In genomic region chrX:132738951-132739350, GRCh38 we compare ENCODE assay signal across 19 cellular contexts.
"Had no signal": no experiment of that assay in that cellular context is flagged by ENCODE, and none has a peak within 500 bp of the region (broad histone marks: within the 10 kb centered on the region; RNA-seq: fewer than 3 reads in every experiment).

No MANE protein-coding gene starts in this region.

- H3K4me3 ChIP-seq: esophagus muscularis mucosa, gastroesophageal sphincter, lung, testis, tibial nerve had no signal

- ATAC-seq: effector memory CD8-positive, alpha-beta T cell; gastroesophageal sphincter; left ventricle myocardium superior; naive thymus-derived CD4-positive, alpha-beta T cell; sciatic nerve; stimulated activated naive B cell treated with anti-CD40 and anti-IgM and Interleukin-4, amounts not matched to agents 10 μg/mL and 1 μg/mL and 100 μg/mL, for 72 hours; stimulated activated naive CD8-positive, alpha-beta T cell treated with anti-CD3 and anti-CD28 coated beads, Interleukin-15, amount 100 ng/mL, for 72 hours had no signal

- H3K27ac ChIP-seq: epithelial cell of prostate, esophagus muscularis mucosa, gastroesophageal sphincter, testis, tibial nerve had no signal

- H3K36me3 ChIP-seq: esophagus muscularis mucosa, gastroesophageal sphincter, tibial nerve had no signal

- H3K9me3 Mint-ChIP-seq: dendritic cell treated with granulocyte-macrophage colony-stimulating factor and Interleukin-4, amounts not matched to agents 40 ng/mL and 50 ng/mL, for 4 days; effector memory CD8-positive, alpha-beta T cell; neural crest cell; stimulated activated naive B cell treated with anti-CD40 and anti-IgM and Interleukin-4, amounts not matched to agents 10 μg/mL and 1 μg/mL and 100 μg/mL, for 72 hours; stimulated activated naive CD8-positive, alpha-beta T cell treated with anti-CD3 and anti-CD28 coated beads, Interleukin-15, amount 100 ng/mL, for 72 hours had no signal

- H3K36me3 Mint-ChIP-seq: naive thymus-derived CD4-positive, alpha-beta T cell; stimulated activated naive B cell treated with anti-CD40 and anti-IgM and Interleukin-4, amounts not matched to agents 10 μg/mL and 1 μg/mL and 100 μg/mL, for 72 hours had no signal

- H3K4me3 Mint-ChIP-seq: dendritic cell treated with granulocyte-macrophage colony-stimulating factor and Interleukin-4, amounts not matched to agents 40 ng/mL and 50 ng/mL, for 4 days; neural crest cell; stimulated activated naive B cell treated with anti-CD40 and anti-IgM and Interleukin-4, amounts not matched to agents 10 μg/mL and 1 μg/mL and 100 μg/mL, for 72 hours; stimulated activated naive CD8-positive, alpha-beta T cell treated with anti-CD3 and anti-CD28 coated beads, Interleukin-15, amount 100 ng/mL, for 72 hours had no signal

- H3K9me3 ChIP-seq: esophagus muscularis mucosa, gastroesophageal sphincter, testis, tibial nerve had no signal

- DNase-seq: effector memory CD8-positive, alpha-beta T cell; glutamatergic neuron; left ventricle myocardium superior; mesendoderm; naive thymus-derived CD4-positive, alpha-beta T cell; posterior cingulate gyrus; stimulated activated CD4-positive, alpha-beta T cell treated with anti-CD3 and anti-CD28 coated beads, Interleukin-2, amount 100 ng/mL, for 24 hours; stimulated activated CD4-positive, alpha-beta T cell treated with anti-CD3 and anti-CD28 coated beads, Interleukin-4, amount 100 ng/mL, for 4 hours; stimulated activated naive B cell treated with anti-CD40 and anti-IgM and Interleukin-4, amounts not matched to agents 10 μg/mL and 1 μg/mL and 100 μg/mL, for 72 hours; stimulated activated naive CD8-positive, alpha-beta T cell treated with anti-CD3 and anti-CD28 coated beads, Interleukin-15, amount 100 ng/mL, for 72 hours; testis had no signal

- H3K27me3 Mint-ChIP-seq: effector memory CD8-positive, alpha-beta T cell; naive thymus-derived CD4-positive, alpha-beta T cell; stimulated activated naive CD8-positive, alpha-beta T cell treated with anti-CD3 and anti-CD28 coated beads, Interleukin-15, amount 100 ng/mL, for 72 hours had no signal

- H3K4me1 ChIP-seq: esophagus muscularis mucosa, gastroesophageal sphincter, testis, tibial nerve had no signal

- H3K4me1 Mint-ChIP-seq: stimulated activated naive B cell treated with anti-CD40 and anti-IgM and Interleukin-4, amounts not matched to agents 10 μg/mL and 1 μg/mL and 100 μg/mL, for 72 hours had no signal

- H3K27ac Mint-ChIP-seq: dendritic cell treated with granulocyte-macrophage colony-stimulating factor and Interleukin-4, amounts not matched to agents 40 ng/mL and 50 ng/mL, for 4 days; effector memory CD8-positive, alpha-beta T cell; naive thymus-derived CD4-positive, alpha-beta T cell; stimulated activated naive B cell treated with anti-CD40 and anti-IgM and Interleukin-4, amounts not matched to agents 10 μg/mL and 1 μg/mL and 100 μg/mL, for 72 hours; stimulated activated naive CD8-positive, alpha-beta T cell treated with anti-CD3 and anti-CD28 coated beads, Interleukin-15, amount 100 ng/mL, for 72 hours had no signal

- H3K27me3 ChIP-seq: esophagus muscularis mucosa, gastroesophageal sphincter, testis had no signal
